Comparison of ENCODE assay signal across 17 cellular contexts in the genomic region with DNA sequence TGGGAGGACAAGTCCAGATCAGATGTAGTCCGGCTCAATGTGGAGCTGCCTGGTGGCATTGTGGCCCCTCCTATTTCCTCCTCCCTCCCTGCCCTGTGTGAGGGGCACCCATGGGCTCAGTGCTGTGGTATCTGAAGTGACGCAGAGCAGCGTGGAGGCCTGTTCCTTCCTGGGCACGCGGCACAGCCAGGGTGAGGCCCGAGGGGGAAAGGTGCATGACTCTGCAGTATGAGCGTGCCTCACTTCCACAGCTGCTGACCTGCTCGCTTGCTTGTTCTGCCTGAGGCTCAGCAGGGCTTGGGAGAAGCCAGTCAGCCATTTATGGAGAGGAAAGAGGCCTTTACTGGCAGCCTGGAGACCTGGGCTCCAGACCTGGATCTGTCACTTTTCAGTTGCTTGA. TPM values are rescaled to one million over a fixed set of nuclear protein-coding genes. Genes with fewer than 3 reads are reported as not detected.
A peak's percentile ranks its signal among the peaks of the same experiment; 100 is the strongest.
DNase-seq lines count a peak whose midpoint lies in the region; FAIRE-seq and TF ChIP-seq lines count a peak whose summit lies in the region.
"Had no signal": no experiment of that assay in that cellular context is flagged by ENCODE, and none has a peak within 500 bp of the region (broad histone marks: within the 10 kb centered on the region; RNA-seq: fewer than 3 reads in every experiment).

No MANE protein-coding gene starts in this region.

- peak overlapping the region; percentile 48 for H3K4ac ChIP-seq in H1 (replicated peaks; ENCODE audit: insufficient read length, low read depth, low read length)

- H3K9me3 ChIP-seq in H1 (ENCODE audit: insufficient read depth in 2 of 2, low read depth in 1 of 2, low read length in 1 of 2) (no peaks in the 10 kb centered on the region), ovary (no peaks in the 10 kb centered on the region)
- H3K9me3 ChIP-seq: uterus had no signal

- no peak for TF ChIP-seq EP300 in H1 (IDR thresholded peaks at IDR 0.05; ENCODE audit: borderline replicate concordance in 1 of 2, low read depth in 2 of 2, low read length in 2 of 2)
- no peak for TF ChIP-seq EP300 in ovary (IDR thresholded peaks at IDR 0.05)

- H2BK120ac ChIP-seq in H1 (replicated peaks; ENCODE audit: low read depth, low read length), result no peak overlapping the region

- CTCF ChIA-PET in H1 (lab: Charles Lee; ENCODE audit: partially characterized antibody), result interaction anchor here (0.6 to 1.7 kb wide), 4 partner anchors 19 to 1327 kb away, joined by 3 to 6 read pairs (median 4); no protein-coding TSS in a partner anchor

- H2AFZ ChIP-seq in H1 (ENCODE audit: low read length), result peak overlapping the region; percentile 85; the same call in 1 of the 2 replicates
- H2AFZ ChIP-seq: PC-9 had no signal

- no peak overlapping the region for H3K23ac ChIP-seq in H1 (ENCODE audit: insufficient read length)

- H4K91ac ChIP-seq in H1 (replicated peaks; ENCODE audit: insufficient read length, low read length), result peak overlapping the region; percentile 68

- WGBS in H1 (ENCODE audit: extremely low coverage in 1 of 2, insufficient coverage in 1 of 2, insufficient read length in 1 of 2, insufficient replicate concordance in 2 of 2, low coverage in 1 of 2, low lambda C conversion rate in 2 of 2, missing lambda C conversion rate in 1 of 2), 2 experiments, result 85% methylated on average over 6 of the region's 8 CpGs; no CpG with 5 or more reads in 1 of the 2 experiments
- 87 to 96% (median 91%) methylated on average over 8 of the region's 8 CpGs for WGBS in ovary, 3 donors

- H2BK20ac ChIP-seq in H1 (ENCODE audit: low read length), result peak overlapping the region; percentile 16

- no peak for FAIRE-seq in H1 (lab: Jason Lieb, UNC)
- FAIRE-seq: G401.6 had no signal

- no peaks in the 10 kb centered on the region for H3K23me2 ChIP-seq in H1 (ENCODE audit: low read depth, low read length)

- no peaks in the 10 kb centered on the region for H3K36me3 ChIP-seq in H1 (ENCODE audit: control insufficient read depth in 2 of 4, insufficient read depth in 4 of 4, low read length in 3 of 4)
- H3K36me3 ChIP-seq in ovary, result no peaks in the 10 kb centered on the region
- H3K36me3 ChIP-seq: uterus had no signal

- no peak overlapping the region; a peak in 1 of 7 replicates for H3K9ac ChIP-seq in H1 (replicated peaks in 1 of 4; ENCODE audit: extremely low read depth in 1 of 4, low read depth in 3 of 4, low read length in 3 of 4)

- intact Hi-C loops in ovary (cut with DNase I), result loop anchor here in 1 of 4 donors (5.0 kb wide), 1 partner anchor 35 kb away; no protein-coding TSS in a partner anchor

- DNase-seq in CMK (ENCODE audit: low read depth), result peak; percentile 15
- DNase-seq in HT1080 (ENCODE audit: low read depth), result peak; percentile 17
- no peak for DNase-seq in H1 (ENCODE audit: low read depth in 1 of 2, low spot score in 2 of 2)
- peak; percentile 47 for DNase-seq in renal cortical epithelial cell (ENCODE audit: low read depth)
- DNase-seq in DMS153 (lab: John Stamatoyannopoulos, UW), result no peak
- DNase-seq in ovary, result no peak
- DNase-seq in central memory CD4-positive, alpha-beta T cell, result no peak
- DNase-seq: CD8-positive, alpha-beta T cell; effector CD4-positive, alpha-beta T cell; midbrain; NCI-H1436 treated with DMSO at 0.1 percent for 48 hours; NCI-H524; posterior cingulate gyrus; uterus had no signal

- peak overlapping the region; percentile 27; the same call in 1 of the 2 replicates for H2BK5ac ChIP-seq in H1 (ENCODE audit: low read depth, low read length)

- H4K8ac ChIP-seq in H1 (ENCODE audit: extremely low read depth, insufficient read depth, low read length), result no peak overlapping the region

- H3K4me1 ChIP-seq in H1 (replicated peaks in 1 of 4; ENCODE audit: control insufficient read depth in 3 of 4, insufficient read depth in 4 of 4, low read length in 3 of 4), result peaks cover 4 to 11% (median 5%) of the 10 kb centered on the region in 4 experiments; a peak in 4 of 7 replicates
- H3K4me1 ChIP-seq in ovary (ENCODE audit: insufficient read depth), result peaks cover 12% of the 10 kb centered on the region
- H3K4me1 ChIP-seq: uterus had no signal

- H3K4me2 ChIP-seq in H1 (ENCODE audit: insufficient read depth in 1 of 2, low read depth in 2 of 2, low read length in 2 of 2), result no peak overlapping the region
- H3K4me2 ChIP-seq: PC-9 had no signal

- H3K4me3 ChIP-seq in H1 (ENCODE audit: extremely low read depth in 1 of 4, insufficient read depth in 2 of 4, low read depth in 3 of 4, low read length in 4 of 4) (no peak overlapping the region), ovary (no peak overlapping the region)
- H3K4me3 ChIP-seq: PC-9, uterus had no signal

- H3K27ac ChIP-seq in H1 (ENCODE audit: low read depth, low read length) (no peak overlapping the region), ovary (no peak overlapping the region)
- H3K27ac ChIP-seq: PC-9, uterus had no signal

- TF ChIP-seq CTCF in H1 (IDR thresholded peaks at IDR 0.05; ENCODE audit: control extremely low read depth in 1 of 3, insufficient read depth in 1 of 3, low read depth in 1 of 3, low read length in 3 of 3), result no peak
- no peak for TF ChIP-seq CTCF in ovary (IDR thresholded peaks at IDR 0.05)

- H4K20me1 ChIP-seq in H1 (replicated peaks in 1 of 2; ENCODE audit: control insufficient read depth in 1 of 2, insufficient read depth in 2 of 2, low read length in 2 of 2), result no peaks in the 10 kb centered on the region

- H3K56ac ChIP-seq in H1 (replicated peaks; ENCODE audit: insufficient read length, low read depth, low read length), result peak overlapping the region; percentile 11

- peak overlapping the region; percentile 58 for H4K5ac ChIP-seq in H1 (ENCODE audit: insufficient read length, low read depth, low read length)

- no peaks in the 10 kb centered on the region; a peak in 1 of 7 replicates for H3K27me3 ChIP-seq in H1 (replicated peaks in 1 of 4; ENCODE audit: control insufficient read depth in 3 of 4, extremely low read depth in 1 of 4, insufficient read depth in 3 of 4, low read length in 3 of 4)
- no peaks in the 10 kb centered on the region for H3K27me3 ChIP-seq in ovary
- H3K27me3 ChIP-seq: uterus had no signal

- peak overlapping the region; percentile 35; the same call in 1 of the 2 replicates for H2BK12ac ChIP-seq in H1 (ENCODE audit: low read depth, low read length)

- H2BK15ac ChIP-seq in H1 (ENCODE audit: low read length), result peak overlapping the region; percentile 24; the same call in 1 of the 2 replicates

- no peak overlapping the region for H3K14ac ChIP-seq in H1 (ENCODE audit: insufficient read length)

- H3K18ac ChIP-seq in H1 (ENCODE audit: extremely low read depth, low read length), result peak overlapping the region; percentile 41; the same call in 1 of the 2 replicates

- no peak for TF ChIP-seq RAD21 in H1 (IDR thresholded peaks at IDR 0.05 in 1 of 2, conservative IDR thresholded peaks at IDR 0.05 in 1 of 2; ENCODE audit: low read depth in 2 of 2, low read length in 2 of 2)

- H3K79me1 ChIP-seq in H1 (ENCODE audit: low read depth, low read length), result no peaks in the 10 kb centered on the region

- H3K79me2 ChIP-seq in H1 (ENCODE audit: control insufficient read depth in 1 of 2, insufficient read depth in 2 of 2, low read length in 2 of 2), result no peaks in the 10 kb centered on the region

- no peak overlapping the region; the same call in 1 of the 2 replicates for H2AK5ac ChIP-seq in H1 (ENCODE audit: low read depth, low read length)

- no peak for TF ChIP-seq POLR2A in H1 (IDR thresholded peaks at IDR 0.05; ENCODE audit: control extremely low read depth in 1 of 2, low read depth in 2 of 2, low read length in 2 of 2)
- no peak for TF ChIP-seq POLR2A in ovary (IDR thresholded peaks at IDR 0.05)

- POLR2A ChIA-PET in H1 (lab: Charles Lee; ENCODE audit: partially characterized antibody), result interaction anchor here (1.2 to 2.9 kb wide), 5 partner anchors 9 to 53 kb away, joined by 3 to 10 read pairs (median 5); no protein-coding TSS in a partner anchor

TF ChIP-seq in H1, 55 proteins besides CTCF, POLR2A, EP300 and RAD21 (continues in another document):
- no peak for TF ChIP-seq HDAC6 (IDR thresholded peaks at IDR 0.05; ENCODE audit: low read depth, low read length)
- no peak for TF ChIP-seq SUZ12 (IDR thresholded peaks at IDR 0.05; ENCODE audit: low read length)
- no peak for TF ChIP-seq EGR1 (IDR thresholded peaks at IDR 0.05; ENCODE audit: borderline replicate concordance, low read depth, low read length)
- no peak for TF ChIP-seq YY1 (IDR thresholded peaks at IDR 0.05; ENCODE audit: low read depth, low read length)
- TF ChIP-seq ZNF274 (IDR thresholded peaks at IDR 0.05; ENCODE audit: borderline replicate concordance, extremely low read depth, low read length), result no peak

RNA-seq across cellular contexts. Expression of a gene that starts 11.7 kb away (rescaled TPM):
- total RNA-seq in HT1080 (2014; rRNA removed; shearing (Covaris generic)), result not detected in 2 replicates
- not detected in 2 replicates for polyA plus RNA-seq in HT1080 (2015; cell fraction: cytosol; rRNA removed)
- not detected in 2 replicates for polyA plus RNA-seq in HT1080 (2015; cell fraction: nucleus; rRNA removed)
- total RNA-seq in H1 (2021; fragmentation: NEBNext Ultra II Directional; extraction: Animal tissue kit (Norgen Biotek cat#: 25700)), result not detected in 2 replicates
- not detected in 2 replicates for polyA plus RNA-seq in H1 (2011; rRNA removed)
- not detected for polyA plus RNA-seq in H1 (2011; cell fraction: cytosol; rRNA removed)
- polyA plus RNA-seq in H1 (2011; cell fraction: nucleus; rRNA removed), result not detected
- not detected in 4 replicates for polyA plus RNA-seq in H1 (2012, experiment 1 of 2)
- not detected for polyA plus RNA-seq in H1 (2012, experiment 2 of 2)
- not detected for polyA plus RNA-seq in H1 (2013, experiment 1 of 2)
- not detected for polyA plus RNA-seq in H1 (2013, experiment 2 of 2)
- polyA minus RNA-seq in H1 (2011; rRNA and poly(A)+ RNA removed), result not detected in 2 replicates
- not detected for polyA minus RNA-seq in H1 (2011; cell fraction: cytosol; rRNA and poly(A)+ RNA removed)
- polyA minus RNA-seq in H1 (2011; cell fraction: nucleus; rRNA and poly(A)+ RNA removed), result not detected
- not detected in 2 replicates for total RNA-seq in renal cortical epithelial cell
- total RNA-seq in ovary, result not detected
- polyA plus RNA-seq in ovary, result not detected
- total RNA-seq: CD8-positive, alpha-beta T cell; fibroblast of villous mesenchyme; PC-9; uterus had no signal

RNA-seq across cellular contexts. Expression of a gene that starts 45.7 kb away (rescaled TPM):
- total RNA-seq in HT1080 (2014; rRNA removed; shearing (Covaris generic)), result not detected in 2 replicates
- polyA plus RNA-seq in HT1080 (2015; cell fraction: cytosol; rRNA removed), result not detected in 2 replicates
- not detected in 2 replicates for polyA plus RNA-seq in HT1080 (2015; cell fraction: nucleus; rRNA removed)
- not detected in 2 replicates for total RNA-seq in H1 (2021; fragmentation: NEBNext Ultra II Directional; extraction: Animal tissue kit (Norgen Biotek cat#: 25700))
- polyA plus RNA-seq in H1 (2011; rRNA removed), result 0.03 TPM in 1 of 2 replicates, not detected in the other
- not detected for polyA plus RNA-seq in H1 (2011; cell fraction: cytosol; rRNA removed)
- polyA plus RNA-seq in H1 (2011; cell fraction: nucleus; rRNA removed), result not detected
- polyA plus RNA-seq in H1 (2012, experiment 1 of 2), result not detected in 4 replicates
- not detected for polyA plus RNA-seq in H1 (2012, experiment 2 of 2)
- not detected for polyA plus RNA-seq in H1 (2013, experiment 1 of 2)
- polyA plus RNA-seq in H1 (2013, experiment 2 of 2), result not detected
- polyA minus RNA-seq in H1 (2011; rRNA and poly(A)+ RNA removed), result 0.05 TPM in 1 of 2 replicates, not detected in the other
- polyA minus RNA-seq in H1 (2011; cell fraction: cytosol; rRNA and poly(A)+ RNA removed), result not detected
- not detected for polyA minus RNA-seq in H1 (2011; cell fraction: nucleus; rRNA and poly(A)+ RNA removed)
- total RNA-seq in renal cortical epithelial cell, result not detected in 2 replicates
- total RNA-seq in ovary, result not detected
- not detected for polyA plus RNA-seq in ovary
- total RNA-seq: CD8-positive, alpha-beta T cell; fibroblast of villous mesenchyme; PC-9 had no signal

Comparison
In these comparisons a context has a peak if more than half of its experiments do, and no peak if none do; other contexts are left out.
1. DNase-seq: peak in CMK (single experiment), HT1080 (single experiment) and renal cortical epithelial cell (single experiment); none in H1 (0 of 2), DMS153 (single experiment), ovary (0 of 5) and central memory CD4-positive, alpha-beta T cell (single experiment).